ENCODE assay signal across 9 cellular contexts in the genomic region with DNA sequence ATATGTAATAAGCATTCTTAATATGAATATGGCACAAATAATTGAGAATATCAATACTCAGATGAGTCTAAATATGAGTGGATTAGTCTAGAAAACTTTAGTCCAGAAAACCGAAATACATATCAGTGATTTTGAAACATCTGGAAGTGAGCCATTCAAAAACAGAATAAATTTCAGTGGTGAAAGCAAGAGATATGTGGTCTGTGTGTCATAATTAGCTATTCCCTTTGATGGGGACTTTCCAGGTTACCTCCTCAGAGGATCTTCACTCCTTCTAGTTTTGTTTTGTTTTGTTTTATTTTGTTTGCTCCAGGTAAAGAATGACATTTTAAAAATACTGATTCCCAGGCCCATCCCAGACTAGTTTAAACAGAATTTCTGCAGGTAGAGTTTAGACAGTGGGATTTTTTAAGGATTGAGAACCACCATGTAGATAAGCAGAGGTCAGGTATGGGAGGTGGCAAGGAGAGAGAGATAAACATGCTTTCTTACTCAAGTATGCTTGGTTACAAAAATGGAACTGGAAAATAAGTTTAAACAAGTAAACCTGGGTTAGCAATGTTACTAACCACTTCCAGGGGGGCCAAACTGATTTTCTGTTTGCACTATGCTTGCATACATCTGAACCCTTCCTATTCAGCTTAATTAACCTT.
DNase-seq lines count a peak whose midpoint lies in the region; ATAC-seq and TF ChIP-seq lines count a peak whose summit lies in the region.
"Had no signal": no experiment of that assay in that cellular context is flagged by ENCODE, and none has a peak within 500 bp of the region (broad histone marks: within the 10 kb centered on the region; RNA-seq: fewer than 3 reads in every experiment).

No MANE protein-coding gene starts in this region.

- no peak overlapping the region for H4K8ac ChIP-seq in mesenchymal stem cell (ENCODE audit: low read length)

- WGBS in mesenchymal stem cell = 100% methylated on average over 1 of the region's 1 CpG

- ATAC-seq in GM18909 (IDR thresholded peaks at IDR 0.05; ENCODE audit: poor library complexity, unreplicated experiment) (peak; percentile 62), GM21737 (IDR thresholded peaks at IDR 0.05; ENCODE audit: unreplicated experiment) (peak; percentile 66), HG03439 (IDR thresholded peaks at IDR 0.05; ENCODE audit: unreplicated experiment) (peak; percentile 79)

- H3K4me1 ChIP-seq in mesenchymal stem cell (ENCODE audit: control insufficient read depth, insufficient read depth, low read depth, low read length) = no peaks in the 10 kb centered on the region
- H3K4me1 ChIP-seq in ascending aorta = no peaks in the 10 kb centered on the region

- H3K9me3 ChIP-seq in mesenchymal stem cell (ENCODE audit: control insufficient read depth, low read length) (no peaks in the 10 kb centered on the region), ascending aorta (no peaks in the 10 kb centered on the region)

- peak overlapping the region; percentile 14 for H3K9ac ChIP-seq in mesenchymal stem cell (ENCODE audit: low read length)

- H3K4me3 ChIP-seq in mesenchymal stem cell (ENCODE audit: insufficient read depth in 1 of 2, low read depth in 1 of 2, low read length in 2 of 2) (no peak overlapping the region), ascending aorta (no peak overlapping the region)
- H3K4me3 ChIP-seq: dorsolateral prefrontal cortex had no signal

- no peak overlapping the region for H4K91ac ChIP-seq in mesenchymal stem cell (ENCODE audit: low read length)

- no peak for TF ChIP-seq CTCF in ascending aorta (IDR thresholded peaks at IDR 0.05)

- intact Hi-C loops in ascending aorta (cut with DNase I) = no loop called here

- H2BK5ac ChIP-seq in mesenchymal stem cell (ENCODE audit: low read depth, low read length, poor library complexity, severe bottlenecking) = no peak overlapping the region

- H2AK5ac ChIP-seq in mesenchymal stem cell (ENCODE audit: low read length, severe bottlenecking) = no peak overlapping the region

- H3K14ac ChIP-seq in mesenchymal stem cell (ENCODE audit: low read length in 2 of 2) = no peak overlapping the region

- no peak overlapping the region for H3K23ac ChIP-seq in mesenchymal stem cell (ENCODE audit: low read length in 2 of 2)

- no peak overlapping the region for H2BK15ac ChIP-seq in mesenchymal stem cell (ENCODE audit: low read depth, poor library complexity, severe bottlenecking)

- no peak overlapping the region for H3K4ac ChIP-seq in mesenchymal stem cell (ENCODE audit: low read depth in 1 of 2, low read length in 2 of 2)

- H3K18ac ChIP-seq in mesenchymal stem cell (ENCODE audit: low read depth in 1 of 2, low read length in 2 of 2) = no peak overlapping the region

- H2AFZ ChIP-seq in mesenchymal stem cell (ENCODE audit: low read depth, low read length) = no peak overlapping the region

- no peak overlapping the region for H3K4me2 ChIP-seq in mesenchymal stem cell (ENCODE audit: low read length, poor library complexity, severe bottlenecking)

- no peaks in the 10 kb centered on the region for H3K79me1 ChIP-seq in mesenchymal stem cell (replicated peaks; ENCODE audit: low read length, poor library complexity, severe bottlenecking)

- DNase-seq in mesenchymal stem cell (no peak), ascending aorta (ENCODE audit: low spot score in 2 of 2) (no peak), MV-4-11 (lab: John Stamatoyannopoulos, UW) (no peak), NCI-H2029 (lab: John Stamatoyannopoulos, UW) (no peak), medulla oblongata (ENCODE audit: extremely low spot score) (no peak)
- DNase-seq: dorsolateral prefrontal cortex had no signal

- H3K36me3 ChIP-seq in mesenchymal stem cell (ENCODE audit: control insufficient read depth in 1 of 2, insufficient read depth in 2 of 2, low read depth in 1 of 2, low read length in 2 of 2) (no peaks in the 10 kb centered on the region), ascending aorta (no peaks in the 10 kb centered on the region)

- H2BK12ac ChIP-seq in mesenchymal stem cell (ENCODE audit: low read length in 2 of 2) = no peak overlapping the region

- H3K27ac ChIP-seq in mesenchymal stem cell (ENCODE audit: low read length, poor library complexity, severe bottlenecking) (no peak overlapping the region), ascending aorta (no peak overlapping the region)
- H3K27ac ChIP-seq: dorsolateral prefrontal cortex had no signal

- H2BK120ac ChIP-seq in mesenchymal stem cell (ENCODE audit: low read depth, low read length) = no peak overlapping the region

- H3K27me3 ChIP-seq in mesenchymal stem cell (ENCODE audit: control insufficient read depth in 1 of 2, insufficient read depth in 1 of 2, low read length in 2 of 2) (no peaks in the 10 kb centered on the region), ascending aorta (no peaks in the 10 kb centered on the region)
- H3K27me3 ChIP-seq: dorsolateral prefrontal cortex had no signal
